Comparison of ENCODE assay signal across 1 cellular context in the genomic region with DNA sequence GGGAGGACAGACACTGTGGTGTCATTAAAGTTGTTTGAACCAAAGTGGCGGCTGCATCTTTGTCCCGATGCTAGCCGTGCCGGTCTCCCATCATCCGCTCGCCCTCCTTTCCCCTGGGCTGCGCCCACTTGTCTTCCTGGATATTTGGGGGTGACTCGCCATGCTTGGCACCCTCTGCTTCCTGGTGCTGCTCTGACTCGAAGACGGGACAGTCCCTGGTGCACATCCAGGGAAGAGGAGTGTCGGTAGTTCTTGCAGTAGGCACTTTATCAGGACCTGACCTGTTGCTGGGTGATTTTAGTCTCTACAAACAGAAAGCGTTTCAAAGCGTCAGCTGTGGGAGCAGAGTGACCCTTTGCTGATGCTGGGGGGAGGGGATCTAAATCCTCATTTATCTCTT.
TF ChIP-seq lines count a peak whose summit lies in the region.

No MANE protein-coding gene starts in this region.

TF ChIP-seq in GM23338, 12 proteins besides CTCF, POLR2A, EP300 and RAD21 (continued from another document):
- TF ChIP-seq, protein P1, sequence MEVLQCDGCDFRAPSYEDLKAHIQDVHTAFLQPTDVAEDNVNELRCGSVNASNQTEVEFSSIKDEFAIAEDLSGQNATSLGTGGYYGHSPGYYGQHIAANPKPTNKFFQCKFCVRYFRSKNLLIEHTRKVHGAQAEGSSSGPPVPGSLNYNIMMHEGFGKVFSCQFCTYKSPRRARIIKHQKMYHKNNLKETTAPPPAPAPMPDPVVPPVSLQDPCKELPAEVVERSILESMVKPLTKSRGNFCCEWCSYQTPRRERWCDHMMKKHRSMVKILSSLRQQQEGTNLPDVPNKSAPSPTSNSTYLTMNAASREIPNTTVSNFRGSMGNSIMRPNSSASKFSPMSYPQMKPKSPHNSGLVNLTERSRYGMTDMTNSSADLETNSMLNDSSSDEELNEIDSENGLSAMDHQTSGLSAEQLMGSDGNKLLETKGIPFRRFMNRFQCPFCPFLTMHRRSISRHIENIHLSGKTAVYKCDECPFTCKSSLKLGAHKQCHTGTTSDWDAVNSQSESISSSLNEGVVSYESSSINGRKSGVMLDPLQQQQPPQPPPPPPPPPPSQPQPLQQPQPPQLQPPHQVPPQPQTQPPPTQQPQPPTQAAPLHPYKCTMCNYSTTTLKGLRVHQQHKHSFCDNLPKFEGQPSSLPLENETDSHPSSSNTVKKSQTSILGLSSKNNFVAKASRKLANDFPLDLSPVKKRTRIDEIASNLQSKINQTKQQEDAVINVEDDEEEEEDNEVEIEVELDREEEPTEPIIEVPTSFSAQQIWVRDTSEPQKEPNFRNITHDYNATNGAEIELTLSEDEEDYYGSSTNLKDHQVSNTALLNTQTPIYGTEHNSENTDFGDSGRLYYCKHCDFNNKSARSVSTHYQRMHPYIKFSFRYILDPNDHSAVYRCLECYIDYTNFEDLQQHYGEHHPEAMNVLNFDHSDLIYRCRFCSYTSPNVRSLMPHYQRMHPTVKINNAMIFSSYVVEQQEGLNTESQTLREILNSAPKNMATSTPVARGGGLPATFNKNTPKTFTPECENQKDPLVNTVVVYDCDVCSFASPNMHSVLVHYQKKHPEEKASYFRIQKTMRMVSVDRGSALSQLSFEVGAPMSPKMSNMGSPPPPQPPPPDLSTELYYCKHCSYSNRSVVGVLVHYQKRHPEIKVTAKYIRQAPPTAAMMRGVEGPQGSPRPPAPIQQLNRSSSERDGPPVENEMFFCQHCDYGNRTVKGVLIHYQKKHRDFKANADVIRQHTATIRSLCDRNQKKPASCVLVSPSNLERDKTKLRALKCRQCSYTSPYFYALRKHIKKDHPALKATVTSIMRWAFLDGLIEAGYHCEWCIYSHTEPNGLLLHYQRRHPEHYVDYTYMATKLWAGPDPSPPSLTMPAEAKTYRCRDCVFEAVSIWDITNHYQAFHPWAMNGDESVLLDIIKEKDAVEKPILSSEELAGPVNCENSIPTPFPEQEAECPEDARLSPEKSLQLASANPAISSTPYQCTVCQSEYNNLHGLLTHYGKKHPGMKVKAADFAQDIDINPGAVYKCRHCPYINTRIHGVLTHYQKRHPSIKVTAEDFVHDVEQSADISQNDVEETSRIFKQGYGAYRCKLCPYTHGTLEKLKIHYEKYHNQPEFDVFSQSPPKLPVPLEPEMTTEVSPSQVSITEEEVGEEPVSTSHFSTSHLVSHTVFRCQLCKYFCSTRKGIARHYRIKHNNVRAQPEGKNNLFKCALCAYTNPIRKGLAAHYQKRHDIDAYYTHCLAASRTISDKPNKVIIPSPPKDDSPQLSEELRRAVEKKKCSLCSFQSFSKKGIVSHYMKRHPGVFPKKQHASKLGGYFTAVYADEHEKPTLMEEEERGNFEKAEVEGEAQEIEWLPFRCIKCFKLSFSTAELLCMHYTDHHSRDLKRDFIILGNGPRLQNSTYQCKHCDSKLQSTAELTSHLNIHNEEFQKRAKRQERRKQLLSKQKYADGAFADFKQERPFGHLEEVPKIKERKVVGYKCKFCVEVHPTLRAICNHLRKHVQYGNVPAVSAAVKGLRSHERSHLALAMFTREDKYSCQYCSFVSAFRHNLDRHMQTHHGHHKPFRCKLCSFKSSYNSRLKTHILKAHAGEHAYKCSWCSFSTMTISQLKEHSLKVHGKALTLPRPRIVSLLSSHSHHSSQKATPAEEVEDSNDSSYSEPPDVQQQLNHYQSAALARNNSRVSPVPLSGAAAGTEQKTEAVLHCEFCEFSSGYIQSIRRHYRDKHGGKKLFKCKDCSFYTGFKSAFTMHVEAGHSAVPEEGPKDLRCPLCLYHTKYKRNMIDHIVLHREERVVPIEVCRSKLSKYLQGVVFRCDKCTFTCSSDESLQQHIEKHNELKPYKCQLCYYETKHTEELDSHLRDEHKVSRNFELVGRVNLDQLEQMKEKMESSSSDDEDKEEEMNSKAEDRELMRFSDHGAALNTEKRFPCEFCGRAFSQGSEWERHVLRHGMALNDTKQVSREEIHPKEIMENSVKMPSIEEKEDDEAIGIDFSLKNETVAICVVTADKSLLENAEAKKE (CRISPR knock-in tag; IDR thresholded peaks at IDR 0.05) = no peak
- no peak for TF ChIP-seq NANOG (IDR thresholded peaks at IDR 0.05; ENCODE audit: borderline replicate concordance)
- TF ChIP-seq ZNF331 (CRISPR knock-in tag; IDR thresholded peaks at IDR 0.05; ENCODE audit: low read depth) = no peak
- TF ChIP-seq EZH2phosphoT487 (IDR thresholded peaks at IDR 0.05; ENCODE audit: unreplicated experiment) = no peak
- TF ChIP-seq STAT1 (IDR thresholded peaks at IDR 0.05; ENCODE audit: unreplicated experiment) = no peak
- TF ChIP-seq, protein P2, sequence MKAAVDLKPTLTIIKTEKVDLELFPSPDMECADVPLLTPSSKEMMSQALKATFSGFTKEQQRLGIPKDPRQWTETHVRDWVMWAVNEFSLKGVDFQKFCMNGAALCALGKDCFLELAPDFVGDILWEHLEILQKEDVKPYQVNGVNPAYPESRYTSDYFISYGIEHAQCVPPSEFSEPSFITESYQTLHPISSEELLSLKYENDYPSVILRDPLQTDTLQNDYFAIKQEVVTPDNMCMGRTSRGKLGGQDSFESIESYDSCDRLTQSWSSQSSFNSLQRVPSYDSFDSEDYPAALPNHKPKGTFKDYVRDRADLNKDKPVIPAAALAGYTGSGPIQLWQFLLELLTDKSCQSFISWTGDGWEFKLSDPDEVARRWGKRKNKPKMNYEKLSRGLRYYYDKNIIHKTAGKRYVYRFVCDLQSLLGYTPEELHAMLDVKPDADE (IDR thresholded peaks at IDR 0.05) = no peak
- TF ChIP-seq EZH2 (IDR thresholded peaks at IDR 0.05; ENCODE audit: low read depth, unreplicated experiment) = no peak
- no peak for TF ChIP-seq CREB1 (CRISPR knock-in tag; IDR thresholded peaks at IDR 0.05; ENCODE audit: low read depth)
- no peak for TF ChIP-seq POLR2AphosphoS5 (IDR thresholded peaks at IDR 0.05; ENCODE audit: low read depth)
